11 cellular contexts compared by ENCODE assay signal in the genomic region with DNA sequence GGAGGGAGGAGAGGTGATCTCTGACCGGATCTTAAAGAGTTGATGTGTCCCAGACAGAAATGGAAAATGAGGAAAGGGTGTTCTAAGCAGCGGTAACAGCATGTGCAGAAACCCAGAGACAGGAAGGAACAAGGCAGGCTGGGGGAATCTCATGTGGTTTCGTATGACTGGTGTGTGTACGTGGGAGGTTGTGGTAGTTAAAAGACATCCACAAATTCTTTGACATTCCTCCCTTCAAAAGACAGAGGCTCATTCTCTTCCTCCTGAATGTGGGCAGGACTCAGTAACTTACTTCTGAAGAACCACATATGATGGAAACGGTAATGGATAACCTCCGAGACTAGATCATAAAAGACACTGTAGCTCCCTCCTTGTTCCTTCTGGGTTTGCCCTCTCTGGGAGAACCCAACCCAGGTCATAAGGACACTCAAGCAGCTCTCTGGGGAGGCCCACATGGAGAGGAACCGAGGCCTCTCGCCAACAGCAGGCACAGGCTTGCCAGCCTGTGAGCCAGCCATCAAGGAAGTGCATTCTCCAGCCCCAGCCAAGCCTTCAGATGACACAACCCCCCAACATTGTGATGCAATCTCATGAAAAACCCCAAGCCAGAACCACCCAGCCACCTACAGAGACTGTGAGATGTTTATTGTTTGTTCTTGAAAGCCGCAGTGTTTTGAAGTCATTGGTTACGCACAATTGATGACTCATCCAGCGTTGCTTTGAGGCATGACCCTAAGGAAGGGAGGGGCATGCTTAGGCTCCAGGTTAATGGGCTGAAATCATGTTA.
DNase-seq lines count a peak whose midpoint lies in the region; ATAC-seq, FAIRE-seq and TF ChIP-seq lines count a peak whose summit lies in the region.
"Had no signal": no experiment of that assay in that cellular context is flagged by ENCODE, and none has a peak within 500 bp of the region (broad histone marks: within the 10 kb centered on the region; RNA-seq: fewer than 3 reads in every experiment).

No MANE protein-coding gene starts in this region.

- H2AFZ ChIP-seq in HepG2 (ENCODE audit: low read length) (no peak overlapping the region), mammary epithelial cell (ENCODE audit: low read depth, low read length) (no peak overlapping the region)

- peaks cover 23% of the 10 kb centered on the region for H3K4me1 Mint-ChIP-seq in stimulated activated effector memory CD8-positive, alpha-beta T cell treated with anti-CD3 and anti-CD28 coated beads, Interleukin-12 subunit alpha, Interleukin-12 subunit beta, amount 100 ng/mL, for 72 hours

- in situ Hi-C loops in HepG2 (cut with HindIII; ENCODE audit: extremely low pct_ligation_motif_present, low pct_unique_long_range_greater_than_20kb) (loop anchor here (5.0 kb wide), 1 partner anchor 138 kb away; no protein-coding TSS in a partner anchor), mammary epithelial cell (cut with MboI; ENCODE audit: low sequenced_read_pairs in 2 of 2) (loop anchor here (10.0 to 25.0 kb wide), 2 partner anchors 135 to 143 kb away; no protein-coding TSS in a partner anchor)

- no peaks in the 10 kb centered on the region for H3K36me3 ChIP-seq in HepG2 (replicated peaks in 1 of 2; ENCODE audit: control insufficient read depth in 1 of 2, insufficient read depth in 2 of 2, low read length in 2 of 2)
- H3K36me3 ChIP-seq in right lobe of liver, result no peaks in the 10 kb centered on the region
- no peaks in the 10 kb centered on the region for H3K36me3 ChIP-seq in mammary epithelial cell (ENCODE audit: insufficient read depth, low read length)
- no peaks in the 10 kb centered on the region for H3K36me3 ChIP-seq in heart right ventricle

- no peaks in the 10 kb centered on the region for H4K20me1 ChIP-seq in HepG2 (ENCODE audit: insufficient read depth, low read length)
- H4K20me1 ChIP-seq in mammary epithelial cell (ENCODE audit: insufficient read depth, low read length), result no peaks in the 10 kb centered on the region

- H3K27me3 ChIP-seq in HepG2 (ENCODE audit: control insufficient read depth in 1 of 2, insufficient read depth in 2 of 2, low read length in 2 of 2), result peaks cover 9 to 63% of the 10 kb centered on the region in 2 experiments
- H3K27me3 ChIP-seq in right lobe of liver, result no peaks in the 10 kb centered on the region
- H3K27me3 ChIP-seq in mammary epithelial cell (ENCODE audit: insufficient read depth, low read length), result no peaks in the 10 kb centered on the region
- peaks cover 0 to 48% (median 18%) of the 10 kb centered on the region in 7 donors for H3K27me3 ChIP-seq in heart right ventricle

- no peak overlapping the region for H3K4me3 Mint-ChIP-seq in stimulated activated effector memory CD8-positive, alpha-beta T cell treated with anti-CD3 and anti-CD28 coated beads, Interleukin-12 subunit alpha, Interleukin-12 subunit beta, amount 100 ng/mL, for 72 hours
- H3K4me3 Mint-ChIP-seq: activated naive CD8-positive, alpha-beta T cell had no signal

- no peaks in the 10 kb centered on the region for H3K79me2 ChIP-seq in HepG2 (ENCODE audit: insufficient read depth, low read length)
- no peaks in the 10 kb centered on the region for H3K79me2 ChIP-seq in mammary epithelial cell (ENCODE audit: insufficient read depth, low read length)

- intact Hi-C loops in HepG2 (cut with micrococcal nuclease; ENCODE audit: unreplicated experiment), result no loop called here
- intact Hi-C loops in right lobe of liver (cut with DNase I), result loop anchor here (10.0 kb wide), 1 partner anchor 135 kb away; no protein-coding TSS in a partner anchor
- intact Hi-C loops in mammary epithelial cell (cut with micrococcal nuclease), result loop anchor here (5.0 kb wide), 1 partner anchor 128 kb away; no protein-coding TSS in a partner anchor
- intact Hi-C loops in heart right ventricle (cut with DNase I), result loop anchor here in 3 of 10 donors (5.0 kb wide), 1 partner anchor 48 kb away; no protein-coding TSS in a partner anchor

- H3K9ac ChIP-seq in HepG2 (ENCODE audit: insufficient read depth, low read depth, low read length) (no peak overlapping the region), mammary epithelial cell (ENCODE audit: insufficient read depth, low read length) (no peak overlapping the region)

- no peak for TF ChIP-seq CTCF in HepG2 (CRISPR knock-in tag; IDR thresholded peaks at IDR 0.05)
- no peak for TF ChIP-seq CTCF in right lobe of liver (IDR thresholded peaks at IDR 0.05)
- no peak for TF ChIP-seq CTCF in mammary epithelial cell (conservative IDR thresholded peaks at IDR 0.05 in 1 of 2, IDR thresholded peaks at IDR 0.05 in 1 of 2; ENCODE audit: extremely low read depth in 1 of 2, insufficient read depth in 1 of 2, low read depth in 1 of 2, low read length in 2 of 2)
- no peak for TF ChIP-seq CTCF in heart right ventricle (IDR thresholded peaks at IDR 0.05)

- CTCF ChIA-PET in HepG2 (lab: Yijun Ruan, JAX; ENCODE audit: low intra/inter-chr PET ratio, low total read pairs), result no interaction called here
- CTCF ChIA-PET in mammary epithelial cell (lab: Charles Lee; ENCODE audit: low non-redundant PET), result no interaction called here

- H3K4me1 ChIP-seq in HepG2 (ENCODE audit: insufficient read depth, low read length) (no peaks in the 10 kb centered on the region), right lobe of liver (no peaks in the 10 kb centered on the region), mammary epithelial cell (ENCODE audit: insufficient read depth, low read length) (no peaks in the 10 kb centered on the region), heart right ventricle (peaks cover 0 to 3% (median 0%) of the 10 kb centered on the region in 9 donors)

- dilution Hi-C loops in mammary epithelial cell (cut with HindIII; ENCODE audit: low sequenced_read_pairs), result no loop called here

- no peak for FAIRE-seq in HepG2 (lab: Jason Lieb, UNC)

- ATAC-seq in HepG2 (no peak), right lobe of liver (no peak), heart right ventricle (no peak)
- ATAC-seq in stimulated activated effector memory CD8-positive, alpha-beta T cell treated with anti-CD3 and anti-CD28 coated beads, Interleukin-12 subunit alpha, Interleukin-12 subunit beta, amount 100 ng/mL, for 72 hours, result peak; percentile 87

- TF ChIP-seq POLR2A in HepG2 (IDR thresholded peaks at IDR 0.05; ENCODE audit: insufficient read depth in 1 of 2, low read depth in 2 of 2, low read length in 2 of 2) (no peak), right lobe of liver (IDR thresholded peaks at IDR 0.05) (no peak)

- H3K4me2 ChIP-seq in HepG2 (ENCODE audit: low read depth, low read length) (no peak overlapping the region), mammary epithelial cell (ENCODE audit: insufficient read depth, low read depth, low read length) (no peak overlapping the region)

- no peak for DNase-seq in HepG2 (ENCODE audit: low spot score)
- DNase-seq in right lobe of liver, result no peak
- DNase-seq in OCI-M1 (lab: John Stamatoyannopoulos, UW), result peak; percentile 37
- DNase-seq in mammary epithelial cell, result peak; percentile 81
- no peak for DNase-seq in stimulated activated effector memory CD8-positive, alpha-beta T cell treated with anti-CD3 and anti-CD28 coated beads, Interleukin-12 subunit alpha, Interleukin-12 subunit beta, amount 100 ng/mL, for 72 hours (ENCODE audit: low spot score in 2 of 2)
- no peak for DNase-seq in islet precursor cell
- DNase-seq in NCI-H1092 (lab: John Stamatoyannopoulos, UW), result no peak
- DNase-seq in heart right ventricle, result no peak

- H3K27ac ChIP-seq in HepG2 (ENCODE audit: extremely low read length, insufficient read depth, low read length) (no peak overlapping the region), right lobe of liver (no peak overlapping the region), mammary epithelial cell (ENCODE audit: insufficient read depth, low read depth, low read length) (no peak overlapping the region), heart right ventricle (no peak overlapping the region)
- H3K27ac ChIP-seq: C4-2B, SK-N-MC had no signal

- BruUV-seq in HepG2 (replicated peaks; lab: Mats Ljungman, UMichigan), result no TSS peak
- no TSS peak for BruUV-seq in mammary epithelial cell (replicated peaks; lab: Mats Ljungman, UMichigan)

- WGBS in HepG2 (ENCODE audit: low lambda C conversion rate), result 27% methylated on average over 8 of the region's 11 CpGs
- WGBS in right lobe of liver (ENCODE audit: insufficient coverage, low coverage, low lambda C conversion rate, missing lambda C conversion rate), result 56% methylated on average over 8 of the region's 11 CpGs
- 71% methylated on average over 10 of the region's 11 CpGs for WGBS in mammary epithelial cell (ENCODE audit: low coverage, missing lambda C conversion rate)
- 77 to 78% methylated on average over 11 of the region's 11 CpGs for WGBS in heart right ventricle, 2 donors

- no peaks in the 10 kb centered on the region for H3K36me3 Mint-ChIP-seq in stimulated activated effector memory CD8-positive, alpha-beta T cell treated with anti-CD3 and anti-CD28 coated beads, Interleukin-12 subunit alpha, Interleukin-12 subunit beta, amount 100 ng/mL, for 72 hours
- H3K36me3 Mint-ChIP-seq: activated naive CD8-positive, alpha-beta T cell had no signal

- no peak for TF ChIP-seq RAD21 in HepG2 (CRISPR knock-in tag; IDR thresholded peaks at IDR 0.05)

- TF ChIP-seq EP300 in HepG2 (IDR thresholded peaks at IDR 0.05; ENCODE audit: low read depth in 2 of 2, low read length in 2 of 2), result no peak
- no peak for TF ChIP-seq EP300 in HepG2 (CRISPR knock-in tag; IDR thresholded peaks at IDR 0.05; ENCODE audit: borderline replicate concordance)

- H3K27ac Mint-ChIP-seq in stimulated activated effector memory CD8-positive, alpha-beta T cell treated with anti-CD3 and anti-CD28 coated beads, Interleukin-12 subunit alpha, Interleukin-12 subunit beta, amount 100 ng/mL, for 72 hours, result peak overlapping the region; percentile 85
- H3K27ac Mint-ChIP-seq: activated naive CD8-positive, alpha-beta T cell had no signal

- H3K9me3 ChIP-seq in HepG2 (ENCODE audit: low read length) (no peaks in the 10 kb centered on the region), right lobe of liver (no peaks in the 10 kb centered on the region), mammary epithelial cell (replicated peaks; ENCODE audit: insufficient read depth, low read length) (peaks cover 8% of the 10 kb centered on the region), heart right ventricle (peaks cover 0 to 6% (median 0%) of the 10 kb centered on the region in 11 donors)

- peaks cover 6% of the 10 kb centered on the region for H3K9me3 Mint-ChIP-seq in stimulated activated effector memory CD8-positive, alpha-beta T cell treated with anti-CD3 and anti-CD28 coated beads, Interleukin-12 subunit alpha, Interleukin-12 subunit beta, amount 100 ng/mL, for 72 hours

- H3K4me3 ChIP-seq in HepG2 (replicated peaks in 1 of 3; ENCODE audit: insufficient read depth in 1 of 3, low read depth in 2 of 3, low read length in 3 of 3), result no peak overlapping the region
- H3K4me3 ChIP-seq in right lobe of liver, result no peak overlapping the region
- no peak overlapping the region for H3K4me3 ChIP-seq in mammary epithelial cell (replicated peaks in 1 of 3; ENCODE audit: insufficient read depth in 1 of 3, low read depth in 2 of 3, low read length in 3 of 3)
- no peak overlapping the region for H3K4me3 ChIP-seq in heart right ventricle
- H3K4me3 ChIP-seq: SK-N-MC had no signal

- POLR2A ChIA-PET in HepG2 (lab: Yijun Ruan, JAX), result interaction anchor here (1.1 kb wide), 1 partner anchor 70 kb away, joined by 3 read pairs; no protein-coding TSS in a partner anchor

TF ChIP-seq in HepG2, 621 proteins besides CTCF, POLR2A, EP300 and RAD21 (continues in another document):
- no peak for TF ChIP-seq NFYB (CRISPR knock-in tag; IDR thresholded peaks at IDR 0.05)
- peak; percentile 80 for TF ChIP-seq FOSL2 (CRISPR knock-in tag; IDR thresholded peaks at IDR 0.05)

Comparison
In these comparisons a context has a peak if more than half of its experiments do, and no peak if none do; other contexts are left out.
1. DNase-seq: peak in OCI-M1 (single experiment) and mammary epithelial cell (single experiment); none in HepG2 (single experiment), right lobe of liver (0 of 3), stimulated activated effector memory CD8-positive, alpha-beta T cell treated with anti-CD3 and anti-CD28 coated beads, Interleukin-12 subunit alpha, Interleukin-12 subunit beta, amount 100 ng/mL, for 72 hours (0 of 2), islet precursor cell (single experiment), NCI-H1092 (single experiment) and heart right ventricle (0 of 2).